ENCODE assay signal across 1 cellular context in genomic region chr20:54103762-54104600, GRCh38.
TF ChIP-seq lines count a peak whose summit lies in the region.

No MANE protein-coding gene starts in this region.

TF ChIP-seq in HepG2, 621 proteins besides CTCF, POLR2A, EP300 and RAD21 (continued from another document and continues in another):
- TF ChIP-seq ZHX2 (IDR thresholded peaks at IDR 0.05; ENCODE audit: low read depth) (0 out of 2 replicates have a peak, but pooled peaks have one; percentile 71), ZHX2 (CRISPR knock-in tag; IDR thresholded peaks at IDR 0.05; ENCODE audit: borderline replicate concordance) (peak; percentile 60; the same call in 1 of the 2 replicates), ZNF577 (CRISPR knock-in tag; IDR thresholded peaks at IDR 0.05; ENCODE audit: borderline replicate concordance, low read depth) (no peak), ZNF317 (CRISPR knock-in tag; IDR thresholded peaks at IDR 0.05) (peak; percentile 89), CENPT (CRISPR knock-in tag; IDR thresholded peaks at IDR 0.05; ENCODE audit: low read depth) (no peak), SKIL (CRISPR knock-in tag; IDR thresholded peaks at IDR 0.05; ENCODE audit: borderline replicate concordance) (peak; percentile 99), CREB1 (IDR thresholded peaks at IDR 0.05) (peak; percentile 29; the same call in 1 of the 2 replicates), CREB1 (CRISPR knock-in tag; IDR thresholded peaks at IDR 0.05) (peak; percentile 75), ZBTB33 (CRISPR knock-in tag; IDR thresholded peaks at IDR 0.05) (peak; percentile 87), ESRRA (CRISPR knock-in tag; IDR thresholded peaks at IDR 0.05; ENCODE audit: low read depth) (peak; percentile 100), ZNF18 (CRISPR knock-in tag; IDR thresholded peaks at IDR 0.05; ENCODE audit: insufficient replicate concordance) (peak; percentile 47), MLX (CRISPR knock-in tag; IDR thresholded peaks at IDR 0.05) (peak; percentile 95), PRDM10 (CRISPR knock-in tag; IDR thresholded peaks at IDR 0.05; ENCODE audit: low read depth) (peak; percentile 94), NCOA2 (CRISPR knock-in tag; IDR thresholded peaks at IDR 0.05) (peak; percentile 100), SETDB1 (CRISPR knock-in tag; IDR thresholded peaks at IDR 0.05; ENCODE audit: borderline replicate concordance) (no peak), HDAC6 (IDR thresholded peaks at IDR 0.05; ENCODE audit: low read depth, low read length) (no peak), ZNF550 (CRISPR knock-in tag; IDR thresholded peaks at IDR 0.05; ENCODE audit: borderline replicate concordance) (peak; percentile 81; the same call in 1 of the 2 replicates), RXRB (CRISPR knock-in tag; IDR thresholded peaks at IDR 0.05; ENCODE audit: borderline replicate concordance) (peak; percentile 100), HNRNPL (IDR thresholded peaks at IDR 0.05; ENCODE audit: low read depth, low read length) (peak; percentile 82; the same call in 1 of the 2 replicates), TFDP1 (CRISPR knock-in tag; IDR thresholded peaks at IDR 0.05; ENCODE audit: borderline replicate concordance) (peak; percentile 22; the same call in 1 of the 2 replicates), RFX5 (IDR thresholded peaks at IDR 0.05; ENCODE audit: low read depth, low read length) (peak; percentile 86)
- TF ChIP-seq, protein P1, sequence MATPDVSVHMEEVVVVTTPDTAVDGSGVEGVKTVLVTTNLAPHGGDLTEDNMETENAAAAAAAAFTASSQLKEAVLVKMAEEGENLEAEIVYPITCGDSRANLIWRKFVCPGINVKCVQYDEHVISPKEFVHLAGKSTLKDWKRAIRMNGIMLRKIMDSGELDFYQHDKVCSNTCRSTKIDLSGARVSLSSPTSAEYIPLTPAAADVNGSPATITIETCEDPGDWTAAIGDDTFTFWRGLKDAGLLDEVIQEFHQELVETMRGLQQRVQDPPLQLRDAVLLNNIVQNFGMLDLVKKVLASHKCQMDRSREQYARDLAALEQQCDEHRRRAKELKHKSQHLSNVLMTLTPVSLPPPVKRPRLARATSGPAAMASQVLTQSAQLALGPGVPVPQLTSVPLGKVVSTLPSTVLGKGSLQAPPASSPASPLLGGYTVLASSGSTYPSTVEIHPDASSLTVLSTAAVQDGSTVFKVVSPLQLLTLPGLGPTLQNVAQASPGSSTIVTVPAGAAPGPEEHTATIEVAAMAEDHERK (CRISPR knock-in tag; IDR thresholded peaks at IDR 0.05; ENCODE audit: low read depth): no peak
- TF ChIP-seq, protein P2, sequence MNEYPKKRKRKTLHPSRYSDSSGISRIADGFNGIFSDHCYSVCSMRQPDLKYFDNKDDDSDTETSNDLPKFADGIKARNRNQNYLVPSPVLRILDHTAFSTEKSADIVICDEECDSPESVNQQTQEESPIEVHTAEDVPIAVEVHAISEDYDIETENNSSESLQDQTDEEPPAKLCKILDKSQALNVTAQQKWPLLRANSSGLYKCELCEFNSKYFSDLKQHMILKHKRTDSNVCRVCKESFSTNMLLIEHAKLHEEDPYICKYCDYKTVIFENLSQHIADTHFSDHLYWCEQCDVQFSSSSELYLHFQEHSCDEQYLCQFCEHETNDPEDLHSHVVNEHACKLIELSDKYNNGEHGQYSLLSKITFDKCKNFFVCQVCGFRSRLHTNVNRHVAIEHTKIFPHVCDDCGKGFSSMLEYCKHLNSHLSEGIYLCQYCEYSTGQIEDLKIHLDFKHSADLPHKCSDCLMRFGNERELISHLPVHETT (CRISPR knock-in tag; conservative IDR thresholded peaks at IDR 0.05): peak; percentile 89
- TF ChIP-seq, protein P3, sequence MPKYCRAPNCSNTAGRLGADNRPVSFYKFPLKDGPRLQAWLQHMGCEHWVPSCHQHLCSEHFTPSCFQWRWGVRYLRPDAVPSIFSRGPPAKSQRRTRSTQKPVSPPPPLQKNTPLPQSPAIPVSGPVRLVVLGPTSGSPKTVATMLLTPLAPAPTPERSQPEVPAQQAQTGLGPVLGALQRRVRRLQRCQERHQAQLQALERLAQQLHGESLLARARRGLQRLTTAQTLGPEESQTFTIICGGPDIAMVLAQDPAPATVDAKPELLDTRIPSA (CRISPR knock-in tag; IDR thresholded peaks at IDR 0.05; ENCODE audit: borderline replicate concordance): no peak
